Comparison of ENCODE assay signal across 8 cellular contexts in the genomic region with DNA sequence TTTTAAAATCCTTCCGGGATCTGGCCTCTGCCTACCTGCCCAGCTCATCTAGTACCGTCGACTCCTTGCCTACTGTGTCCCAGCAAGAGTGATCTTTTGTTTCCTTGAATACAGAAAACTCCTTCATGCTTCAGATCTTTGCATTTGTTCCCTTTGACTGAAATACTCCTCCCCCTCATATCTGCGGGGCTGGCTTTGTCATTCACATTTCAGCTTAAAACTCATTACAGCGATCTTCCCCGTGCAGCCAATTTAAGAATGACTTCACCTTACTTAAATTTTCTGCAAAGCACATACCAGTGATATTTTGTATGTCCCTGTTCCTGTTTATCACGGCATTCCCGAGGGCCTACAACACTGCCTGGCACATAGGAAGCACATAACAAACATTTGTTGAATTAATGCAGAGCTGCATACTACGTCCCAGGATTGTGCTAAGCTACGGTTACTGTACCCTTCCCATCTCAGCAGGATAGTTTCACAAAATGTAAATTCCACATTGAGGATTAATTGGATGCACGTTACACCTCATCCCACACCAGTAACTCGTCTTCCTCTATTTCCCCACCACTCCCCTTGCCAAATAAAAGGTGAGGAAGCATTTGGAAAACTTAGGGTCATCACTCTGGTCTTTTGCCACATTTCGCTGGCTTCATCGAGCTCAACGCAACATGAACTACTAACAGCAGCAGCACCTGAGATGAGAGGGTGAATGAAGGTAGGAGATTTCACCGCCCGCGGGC. TPM values are rescaled to one million over a fixed set of nuclear protein-coding genes. Genes with fewer than 3 reads are reported as not detected.
DNase-seq lines count a peak whose midpoint lies in the region; ATAC-seq lines count a peak whose summit lies in the region.

No MANE protein-coding gene starts in this region.

- ATAC-seq in naive B cell (ENCODE audit: low read depth in 2 of 2) (no peak), GM21447 (IDR thresholded peaks at IDR 0.05; ENCODE audit: unreplicated experiment) (no peak), HG02678 (IDR thresholded peaks at IDR 0.05; ENCODE audit: unreplicated experiment) (no peak), HG02852 (IDR thresholded peaks at IDR 0.05; ENCODE audit: unreplicated experiment) (no peak)

- H3K36me3 Mint-ChIP-seq in naive B cell: peaks cover 0 to 3% of the 10 kb centered on the region in 2 donors

- H3K27ac Mint-ChIP-seq in naive B cell: peak overlapping the region in 4 of 6 donors; percentile 68 to 95 (median 92)

- H3K4me3 Mint-ChIP-seq in naive B cell: peak overlapping the region in 4 of 8 donors; percentile 91 to 93 (median 92)

- peaks cover 0 to 2% (median 0%) of the 10 kb centered on the region in 7 donors for H3K9me3 Mint-ChIP-seq in naive B cell

- peak overlapping the region; percentile 79 for H3K4me3 ChIP-seq in Jurkat, Clone E6-1 (ENCODE audit: low read length)

- in situ Hi-C loops in ACHN (cut with HindIII; ENCODE audit: low pct_ligation_motif_present, low pct_unique_long_range_greater_than_20kb, low sequenced_read_pairs): no loop called here

- peaks cover 12 to 16% (median 13%) of the 10 kb centered on the region in 3 donors for H3K4me1 Mint-ChIP-seq in naive B cell

- H3K27me3 Mint-ChIP-seq in naive B cell: no peaks in the 10 kb centered on the region

- DNase-seq in ACHN (peak; percentile 27), naive B cell (no peak), NCI-H526 treated with DMSO at 0.1 percent for 48 hours (lab: John Stamatoyannopoulos, UW) (no peak)
- no peak for DNase-seq in Jurkat, Clone E6-1 (ENCODE audit: low read depth, low spot score)

- H3K27ac ChIP-seq in cingulate gyrus (ENCODE audit: low read depth, low read length): peak overlapping the region; percentile 96

RNA-seq across cellular contexts. Expression of gene DESI2, which starts 0.8 kb away (rescaled TPM):
- 31.7 TPM for polyA plus RNA-seq in Jurkat, Clone E6-1 (2012; ENCODE audit: insufficient read depth, insufficient read length)
- polyA plus RNA-seq in naive B cell (ENCODE audit: low read depth in 6 of 6): 10 to 100 TPM; 17.2 to 23.8 (median 19.0) TPM
